29 cellular contexts compared by ENCODE assay signal in genomic region chr2:86818967-86819366, GRCh38. TPM values are rescaled to one million over a fixed set of nuclear protein-coding genes. Genes with fewer than 3 reads are reported as not detected.
DNase-seq lines count a peak whose midpoint lies in the region; ATAC-seq lines count a peak whose summit lies in the region.
"Had no signal": no experiment of that assay in that cellular context is flagged by ENCODE, and none has a peak within 500 bp of the region (broad histone marks: within the 10 kb centered on the region; RNA-seq: fewer than 3 reads in every experiment).

No MANE protein-coding gene starts in this region.

- POLR2A ChIA-PET in T-cell (lab: Charles Lee): no interaction called here

- no peak for DNase-seq in activated CD8-positive, alpha-beta memory T cell treated with anti-CD3 and anti-CD28 coated beads, Interleukin-2, amount 10 ng/mL, durations not matched to agents 7 days and 5 days
- no peak for DNase-seq in activated CD8-positive, alpha-beta memory T cell treated with anti-CD3 and anti-CD28 coated beads, Interleukin-2, amount 50 U/mL, for 48 hours
- DNase-seq in T-cell (no peak), KG1 (lab: John Stamatoyannopoulos, UW) (no peak)
- no peak for DNase-seq in activated naive CD8-positive, alpha-beta T cell treated with anti-CD3 and anti-CD28 coated beads, Interleukin-2, amount 50 U/mL, for 24 hours
- no peak for DNase-seq in activated CD4-positive, alpha-beta T cell treated with anti-CD3 and anti-CD28 coated beads, Interleukin-2, amount 50 U/mL, for 4 hours
- DNase-seq: Calu3, DMS79 treated with DMSO at 0.1 percent for 48 hours, Kasumi-1, NCI-H1092 treated with DMSO at 0.1 percent for 48 hours, NCI-H1436, NCI-H187, NCI-H2107, NCI-H446, NCI-H524 treated with DMSO at 0.1 percent for 48 hours, NCI-H774, PC-3, SJCRH30 had no signal

- H3K9me3 ChIP-seq in thymus (ENCODE audit: control insufficient read depth): peaks cover 1% of the 10 kb centered on the region

- peaks cover 20% of the 10 kb centered on the region for H3K36me3 ChIP-seq in thymus (ENCODE audit: control insufficient read depth, insufficient read depth)
- H3K36me3 ChIP-seq: SJCRH30 had no signal

- no peaks in the 10 kb centered on the region for H3K9me3 Mint-ChIP-seq in activated CD8-positive, alpha-beta memory T cell treated with anti-CD3 and anti-CD28 coated beads, Interleukin-2, amount 10 ng/mL, durations not matched to agents 7 days and 5 days (ENCODE audit: low read depth)
- H3K9me3 Mint-ChIP-seq in T-cell: peaks cover 0 to 6% (median 0%) of the 10 kb centered on the region in 3 donors
- H3K9me3 Mint-ChIP-seq in activated naive CD8-positive, alpha-beta T cell treated with anti-CD3 and anti-CD28 coated beads, Interleukin-2, amount 50 U/mL, for 24 hours: no peaks in the 10 kb centered on the region

- peaks cover 83% of the 10 kb centered on the region for H3K4me1 Mint-ChIP-seq in activated CD8-positive, alpha-beta memory T cell treated with anti-CD3 and anti-CD28 coated beads, Interleukin-2, amount 10 ng/mL, durations not matched to agents 7 days and 5 days
- peaks cover 40 to 56% (median 48%) of the 10 kb centered on the region in 3 donors for H3K4me1 Mint-ChIP-seq in T-cell
- peaks cover 87% of the 10 kb centered on the region for H3K4me1 Mint-ChIP-seq in activated naive CD8-positive, alpha-beta T cell treated with anti-CD3 and anti-CD28 coated beads, Interleukin-2, amount 50 U/mL, for 24 hours
- H3K4me1 Mint-ChIP-seq: B cell, IgD-negative memory B cell had no signal

- peaks cover 47% of the 10 kb centered on the region for H3K4me1 ChIP-seq in thymus (ENCODE audit: control insufficient read depth, insufficient read depth, low read length)
- H3K4me1 ChIP-seq: SJCRH30 had no signal

- H3K27ac ChIP-seq in thymus (ENCODE audit: low read depth): peak overlapping the region; percentile 65
- H3K27ac ChIP-seq: 22Rv1, C4-2B, HL-60, SJCRH30 had no signal

- no peaks in the 10 kb centered on the region for H3K27me3 ChIP-seq in thymus (ENCODE audit: control insufficient read depth, insufficient read depth)

- ATAC-seq in activated CD8-positive, alpha-beta memory T cell treated with anti-CD3 and anti-CD28 coated beads, Interleukin-2, amount 10 ng/mL, durations not matched to agents 7 days and 5 days: no peak
- ATAC-seq in T-cell (replicated peaks in 1 of 4) (peak in 2 of 4 experiments; percentile 33 to 70), HG03571 (IDR thresholded peaks at IDR 0.05; ENCODE audit: unreplicated experiment) (no peak)
- ATAC-seq in activated naive CD8-positive, alpha-beta T cell treated with anti-CD3 and anti-CD28 coated beads, Interleukin-2, amount 50 U/mL, for 24 hours: no peak
- ATAC-seq: HCT116, PC-3, Right ventricle myocardium inferior had no signal

- peak overlapping the region; percentile 80 for H3K27ac Mint-ChIP-seq in activated CD8-positive, alpha-beta memory T cell treated with anti-CD3 and anti-CD28 coated beads, Interleukin-2, amount 10 ng/mL, durations not matched to agents 7 days and 5 days
- H3K27ac Mint-ChIP-seq in T-cell: peak overlapping the region; percentile 28 to 72
- H3K27ac Mint-ChIP-seq in activated naive CD8-positive, alpha-beta T cell treated with anti-CD3 and anti-CD28 coated beads, Interleukin-2, amount 50 U/mL, for 24 hours: peak overlapping the region; percentile 64
- H3K27ac Mint-ChIP-seq: B cell, IgD-negative memory B cell had no signal

- peak overlapping the region; percentile 59 for H3K4me3 Mint-ChIP-seq in activated CD8-positive, alpha-beta memory T cell treated with anti-CD3 and anti-CD28 coated beads, Interleukin-2, amount 10 ng/mL, durations not matched to agents 7 days and 5 days
- H3K4me3 Mint-ChIP-seq in T-cell: peak overlapping the region in 1 of 3 donors; percentile 15
- H3K4me3 Mint-ChIP-seq in activated naive CD8-positive, alpha-beta T cell treated with anti-CD3 and anti-CD28 coated beads, Interleukin-2, amount 50 U/mL, for 24 hours: peak overlapping the region; percentile 8
- H3K4me3 Mint-ChIP-seq: B cell, IgD-negative memory B cell had no signal

- peak overlapping the region; percentile 21 for H3K4me3 ChIP-seq in thymus (ENCODE audit: low read length)
- H3K4me3 ChIP-seq: SJCRH30 had no signal

- CTCF ChIA-PET in activated CD8-positive, alpha-beta memory T cell treated with anti-CD3 and anti-CD28 coated beads, Interleukin-2, amount 10 ng/mL, durations not matched to agents 7 days and 5 days (lab: Charles Lee): interaction anchor here (1.0 to 1.4 kb wide), 3 partner anchors 10 to 24 kb away, joined by 3 to 8 read pairs (median 5); no protein-coding TSS in a partner anchor
- CTCF ChIA-PET in T-cell (lab: Charles Lee): interaction anchor here in 1 of 2 donors (0.6 to 0.7 kb wide), 2 partner anchors 32 to 1802 kb away, joined by 3 read pairs; no protein-coding TSS in a partner anchor

- WGBS in thymus: 45% methylated on average over 2 of the region's 2 CpGs

- H3K27me3 Mint-ChIP-seq in activated CD8-positive, alpha-beta memory T cell treated with anti-CD3 and anti-CD28 coated beads, Interleukin-2, amount 10 ng/mL, durations not matched to agents 7 days and 5 days: no peaks in the 10 kb centered on the region
- peaks cover 0 to 12% of the 10 kb centered on the region in 2 donors for H3K27me3 Mint-ChIP-seq in T-cell
- H3K27me3 Mint-ChIP-seq in activated naive CD8-positive, alpha-beta T cell treated with anti-CD3 and anti-CD28 coated beads, Interleukin-2, amount 50 U/mL, for 24 hours: no peaks in the 10 kb centered on the region

- H3K36me3 Mint-ChIP-seq in activated CD8-positive, alpha-beta memory T cell treated with anti-CD3 and anti-CD28 coated beads, Interleukin-2, amount 10 ng/mL, durations not matched to agents 7 days and 5 days: peaks cover 50% of the 10 kb centered on the region
- peaks cover 6% of the 10 kb centered on the region for H3K36me3 Mint-ChIP-seq in T-cell
- H3K36me3 Mint-ChIP-seq in activated naive CD8-positive, alpha-beta T cell treated with anti-CD3 and anti-CD28 coated beads, Interleukin-2, amount 50 U/mL, for 24 hours (ENCODE audit: low read depth): peaks cover 13% of the 10 kb centered on the region

RNA-seq across cellular contexts. Expression of gene CD8A, which starts 28.3 kb away (rescaled TPM):
- 100 to 1,000 TPM; 686 to 756 TPM for total RNA-seq in activated CD8-positive, alpha-beta memory T cell treated with anti-CD3 and anti-CD28 coated beads, Interleukin-2, amount 10 ng/mL, durations not matched to agents 7 days and 5 days
- 100 to 1,000 TPM in 4 of 5 donors, 10 to 100 TPM in 1; 92.1 to 194 (median 158) TPM for total RNA-seq in T-cell
- 242 TPM for polyA plus RNA-seq in thymus
- total RNA-seq: M059J, RPMI7951 had no signal

RNA-seq across cellular contexts. Expression of gene CD8B, which starts 42.7 kb away (rescaled TPM):
- total RNA-seq in activated CD8-positive, alpha-beta memory T cell treated with anti-CD3 and anti-CD28 coated beads, Interleukin-2, amount 10 ng/mL, durations not matched to agents 7 days and 5 days: 100 to 1,000 TPM; 296 to 396 TPM
- 100 to 1,000 TPM in 3 of 5 donors, 10 to 100 TPM in 2; 50.8 to 206 (median 117) TPM for total RNA-seq in T-cell
- 111 TPM for polyA plus RNA-seq in thymus
- total RNA-seq: B cell, Calu3, M059J, PC-3, RPMI7951, SJCRH30 had no signal
